In genomic region chr14:58395815-58396626, GRCh38 we compare ENCODE assay signal across 7 cellular contexts. TPM values are rescaled to one million over a fixed set of nuclear protein-coding genes. Genes with fewer than 3 reads are reported as not detected.
DNase-seq lines count a peak whose midpoint lies in the region; ATAC-seq, FAIRE-seq and TF ChIP-seq lines count a peak whose summit lies in the region.

TSS of gene TOMM20L (plus strand) at chr14:58395930. CDS start at chr14:58395958, 28 bp downstream.

- H3K9me3 ChIP-seq in kidney (ENCODE audit: control insufficient read depth in 1 of 2, low read length in 2 of 2), result no peaks in the 10 kb centered on the region

- peak within 1 kb of the TSS; percentile 59 to 72 for H3K4me3 ChIP-seq in kidney (ENCODE audit: low read length in 2 of 2)

- H3K4me1 ChIP-seq in kidney (ENCODE audit: control insufficient read depth in 1 of 2, insufficient read depth in 1 of 2, low read depth in 1 of 2, low read length in 2 of 2), result peaks cover 0 to 4% of the 10 kb centered on the region in 2 donors

- H3K27ac ChIP-seq in caudate nucleus (ENCODE audit: low read depth, low read length) (peak within 1 kb of the TSS; percentile 24), kidney (ENCODE audit: low read depth in 2 of 2, low read length in 2 of 2) (peak within 1 kb of the TSS; percentile 83 to 90)

- intact Hi-C loops in kidney (cut with DNase I), result no loop called here

- no peak for FAIRE-seq in kidney (lab: Jason Lieb, UNC)

- TF ChIP-seq CTCF in GM13976 (IDR thresholded peaks at IDR 0.05; ENCODE audit: borderline replicate concordance, control extremely low read depth, extremely low read depth, insufficient read depth, missing control alignments) (peak; percentile 87), kidney (IDR thresholded peaks at IDR 0.05; ENCODE audit: borderline replicate concordance, extremely low read depth, insufficient read depth) (peak; percentile 69)

- H3K36me3 ChIP-seq in kidney (ENCODE audit: control insufficient read depth in 1 of 2, insufficient read depth in 2 of 2, low read length in 2 of 2), result no peaks in the 10 kb centered on the region

- ATAC-seq in HG02571 (IDR thresholded peaks at IDR 0.05; ENCODE audit: unreplicated experiment), result peak; percentile 88

- DNase-seq in GM13976 (ENCODE audit: low spot score), result peak; percentile 92
- peak; percentile 50 for DNase-seq in NCI-H1092 treated with DMSO at 0.1 percent for 48 hours (lab: John Stamatoyannopoulos, UW)
- DNase-seq in activated CD4-positive, CD25-positive, alpha-beta regulatory T cell (lab: John Stamatoyannopoulos, UW), result peak; percentile 44 to 70 (median 59)
- peak in 36 of 61 donors; percentile 5 to 72 (median 30) for DNase-seq in caudate nucleus (lab: John Stamatoyannopoulos, UW)
- DNase-seq in kidney, result peak; percentile 89
- DNase-seq in stimulated activated CD4-positive, alpha-beta T cell treated with anti-CD3 and anti-CD28 coated beads, Interleukin-15, amount 100 ng/mL, for 24 hours, result peak; percentile 79

- in situ Hi-C loops in GM13976 (cut with MboI; ENCODE audit: low sequenced_read_pairs, unreplicated experiment), result no loop called here

- peak within 1 kb of the TSS; percentile 21 to 39 for H3K9ac ChIP-seq in kidney (ENCODE audit: low read length in 2 of 2)

RNA-seq across cellular contexts. Expression of gene TOMM20L, which starts in this region (rescaled TPM):
- not detected for total RNA-seq in kidney
- polyA plus RNA-seq in kidney (ENCODE audit: insufficient read depth, low read depth, low replicate concordance), result not detected

Comparison
In these comparisons a context has a peak if more than half of its experiments do, and no peak if none do; other contexts are left out.
1. Peak in every context shown above with its lines: DNase-seq, ATAC-seq, H3K4me3 ChIP-seq and H3K27ac ChIP-seq.
2. Peak in DNase-seq, H3K4me3 ChIP-seq, H3K27ac ChIP-seq and H3K9ac ChIP-seq in kidney; RNA of the gene not detected or under 1 TPM.
3. DNase-seq: peak in every context shown above with its lines; median percentile 92 in GM13976; 89 in kidney; 79 in stimulated activated CD4-positive, alpha-beta T cell treated with anti-CD3 and anti-CD28 coated beads, Interleukin-15, amount 100 ng/mL, for 24 hours; 59 in activated CD4-positive, CD25-positive, alpha-beta regulatory T cell; 50 in NCI-H1092 treated with DMSO at 0.1 percent for 48 hours; 30 in caudate nucleus.